20 cellular contexts compared by ENCODE assay signal in the genomic region with DNA sequence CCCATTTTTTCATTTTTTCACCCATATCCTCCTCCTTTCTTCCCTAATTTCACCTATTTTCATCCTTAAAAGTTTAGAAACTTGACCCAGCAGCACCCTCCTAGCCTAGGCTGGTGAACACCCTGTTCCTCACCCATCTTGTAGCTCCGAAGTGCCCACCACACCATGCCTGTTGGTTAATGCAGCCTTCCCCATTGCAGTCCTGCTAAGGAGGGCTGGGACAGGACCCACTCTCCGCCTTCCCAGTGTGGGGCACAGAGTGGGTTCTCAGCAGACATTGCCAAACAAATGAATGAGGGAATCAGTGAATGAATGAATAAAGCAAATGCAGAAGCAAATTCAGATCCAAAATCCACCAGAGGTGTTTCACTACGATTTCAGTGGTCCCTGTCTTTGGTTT. TPM values are rescaled to one million over a fixed set of nuclear protein-coding genes. Genes with fewer than 3 reads are reported as not detected.
"Had no signal": no experiment of that assay in that cellular context is flagged by ENCODE, and none has a peak within 500 bp of the region (broad histone marks: within the 10 kb centered on the region; RNA-seq: fewer than 3 reads in every experiment).

No MANE protein-coding gene starts in this region.

- H3K9me3 Mint-ChIP-seq: activated naive CD4-positive, alpha-beta T cell treated with anti-CD3 and anti-CD28 coated beads, Interleukin-2, amount 50 U/mL, for 72 hours; nephron progenitor cell; T-helper 2 cell treated with Interferon-gamma antibody and Interleukin-4, amounts not matched to agents 5 μg/mL and 100 μg/mL, for 36 hours had no signal

- H3K36me3 ChIP-seq: colonic mucosa, esophagus muscularis mucosa, left lung, right lobe of liver, stomach had no signal

- H3K9me3 ChIP-seq: body of pancreas, colonic mucosa, esophagus muscularis mucosa, left lung, psoas muscle, right lobe of liver, stomach, testis had no signal

- H3K36me3 Mint-ChIP-seq: activated naive CD4-positive, alpha-beta T cell treated with anti-CD3 and anti-CD28 coated beads, Interleukin-2, amount 50 U/mL, for 72 hours had no signal

- ATAC-seq: activated naive CD4-positive, alpha-beta T cell treated with anti-CD3 and anti-CD28 coated beads, Interleukin-2, amount 50 U/mL, for 72 hours; body of pancreas; left lung; psoas muscle; right lobe of liver had no signal

- H3K4me1 ChIP-seq: body of pancreas, colonic mucosa, right lobe of liver, testis had no signal

- H3K27ac Mint-ChIP-seq: activated naive CD4-positive, alpha-beta T cell treated with anti-CD3 and anti-CD28 coated beads, Interleukin-2, amount 50 U/mL, for 72 hours; nephron progenitor cell; T-helper 2 cell treated with Interferon-gamma antibody and Interleukin-4, amounts not matched to agents 5 μg/mL and 100 μg/mL, for 36 hours had no signal

- H3K4me3 ChIP-seq: body of pancreas, colonic mucosa, esophagus muscularis mucosa, left lung, psoas muscle, right lobe of liver, stomach, testis had no signal

- DNase-seq: activated CD4-positive, alpha-beta T cell treated with anti-CD3 and anti-CD28 coated beads, Interleukin-2, amount 50 U/mL, for 4 hours; activated CD4-positive, CD25-positive, alpha-beta regulatory T cell; amygdala; body of pancreas; central memory CD4-positive, alpha-beta T cell; colonic mucosa; left lung; nephron progenitor cell; psoas muscle; stimulated activated CD4-positive, alpha-beta T cell treated with anti-CD3 and anti-CD28 coated beads, Interleukin-1b, Interleukin-23, amount 100 ng/mL, for 48 hours; stomach; SW 1271; testis had no signal

- H3K27me3 ChIP-seq: body of pancreas, colonic mucosa, esophagus muscularis mucosa, right lobe of liver, testis had no signal

- H3K27ac ChIP-seq: body of pancreas, colonic mucosa, left lung, psoas muscle, right lobe of liver, stomach, testis had no signal

- H3K4me3 Mint-ChIP-seq: nephron progenitor cell; T-helper 2 cell treated with Interferon-gamma antibody and Interleukin-4, amounts not matched to agents 5 μg/mL and 100 μg/mL, for 36 hours had no signal

RNA-seq across cellular contexts. Expression of a gene that starts 45.7 kb away (rescaled TPM):
- total RNA-seq: activated naive CD4-positive, alpha-beta T cell treated with anti-CD3 and anti-CD28 coated beads, Interleukin-2, amount 50 U/mL, for 72 hours; body of pancreas; esophagus muscularis mucosa; left lung; omental fat pad; psoas muscle; stomach; urinary bladder had no signal
- polyA plus RNA-seq: keratinocyte, psoas muscle, stomach, urinary bladder had no signal
